Comparison of ENCODE assay signal across 10 cellular contexts in the genomic region with DNA sequence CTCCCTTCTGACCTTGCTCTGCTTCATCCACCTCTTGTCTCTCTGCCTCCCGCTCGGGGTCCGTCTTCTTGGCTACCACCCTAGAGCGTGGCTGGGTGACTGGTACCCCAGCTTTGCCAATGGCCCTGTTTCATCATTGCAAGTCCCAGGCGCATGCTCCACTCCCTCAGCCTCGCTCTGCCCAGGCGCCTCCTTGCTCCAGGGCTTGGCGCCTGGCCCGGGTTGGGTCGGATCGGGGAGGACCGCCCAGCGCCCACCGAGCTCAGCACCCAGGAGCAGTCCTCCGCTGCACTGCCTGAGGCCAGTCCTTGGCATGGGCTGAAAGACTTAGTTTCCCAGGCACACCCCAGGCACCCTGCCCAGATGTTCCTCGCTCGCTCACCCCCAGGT. TPM values are rescaled to one million over a fixed set of nuclear protein-coding genes. Genes with fewer than 3 reads are reported as not detected.
DNase-seq lines count a peak whose midpoint lies in the region; FAIRE-seq and TF ChIP-seq lines count a peak whose summit lies in the region.
"Had no signal": no experiment of that assay in that cellular context is flagged by ENCODE, and none has a peak within 500 bp of the region (broad histone marks: within the 10 kb centered on the region; RNA-seq: fewer than 3 reads in every experiment).

No MANE protein-coding gene starts in this region.

- H4K20me1 ChIP-seq in keratinocyte (ENCODE audit: control insufficient read depth, extremely low read depth, insufficient read depth, low read length): no peaks in the 10 kb centered on the region

- H3K27ac ChIP-seq in keratinocyte (ENCODE audit: control insufficient read depth, insufficient read depth, low read length) (no peak overlapping the region), subcutaneous abdominal adipose tissue (ENCODE audit: low read depth, low read length) (no peak overlapping the region)

- H3K9me1 ChIP-seq in keratinocyte (ENCODE audit: control insufficient read depth, extremely low read depth, insufficient read depth, low read length): no peaks in the 10 kb centered on the region

- H3K4me1 ChIP-seq in keratinocyte (ENCODE audit: control insufficient read depth, extremely low read depth, insufficient read depth, low read length) (peaks cover 2% of the 10 kb centered on the region), subcutaneous abdominal adipose tissue (ENCODE audit: control insufficient read depth in 5 of 5, insufficient read depth in 5 of 5, low read length in 5 of 5) (peaks cover 0 to 21% (median 14%) of the 10 kb centered on the region in 5 donors)

- peak overlapping the region; percentile 57 for H3K4me3 ChIP-seq in HFF-Myc (replicated peaks; ENCODE audit: low read depth, low read length)
- no peak overlapping the region for H3K4me3 ChIP-seq in bronchial epithelial cell (ENCODE audit: low read depth, low read length)
- H3K4me3 ChIP-seq in keratinocyte (ENCODE audit: control insufficient read depth in 2 of 3, extremely low read depth in 1 of 3, insufficient read depth in 2 of 3, low read depth in 1 of 3, low read length in 3 of 3): peak overlapping the region in 1 of 3 experiments; percentile 27
- H3K4me3 ChIP-seq in subcutaneous abdominal adipose tissue (ENCODE audit: low read depth in 1 of 5, low read length in 5 of 5): peak overlapping the region in 4 of 5 donors; percentile 28 to 56 (median 46)

- no peaks in the 10 kb centered on the region for H3K9me3 ChIP-seq in keratinocyte (ENCODE audit: control insufficient read depth, low read depth, low read length)
- peaks cover 0 to 4% (median 0%) of the 10 kb centered on the region in 5 donors for H3K9me3 ChIP-seq in subcutaneous abdominal adipose tissue (ENCODE audit: control insufficient read depth in 5 of 5, low read length in 5 of 5)

- no peaks in the 10 kb centered on the region for H3K79me2 ChIP-seq in keratinocyte (ENCODE audit: control insufficient read depth, insufficient read depth, low read length)

- dilution Hi-C loops in keratinocyte (cut with MboI; ENCODE audit: extremely low pct_ligation_motif_present, low sequenced_read_pairs): no loop called here

- TF ChIP-seq CTCF in HFF-Myc (IDR thresholded peaks at IDR 0.05; ENCODE audit: low read depth, low read length, missing control alignments) (no peak), bronchial epithelial cell (IDR thresholded peaks at IDR 0.05; ENCODE audit: insufficient read depth, low read length, severe bottlenecking) (no peak), keratinocyte (optimal IDR thresholded peaks at IDR 0.05 in 1 of 3, IDR thresholded peaks at IDR 0.05 in 1 of 3, conservative IDR thresholded peaks at IDR 0.05 in 1 of 3; ENCODE audit: extremely low read depth in 1 of 3, insufficient read depth in 2 of 3, low read length in 3 of 3) (no peak)

- peak overlapping the region; percentile 15 for H2AFZ ChIP-seq in keratinocyte (ENCODE audit: control insufficient read depth, low read length)

- H3K9ac ChIP-seq in keratinocyte (ENCODE audit: control insufficient read depth, extremely low read depth, insufficient read depth, low read length) (no peak overlapping the region), subcutaneous abdominal adipose tissue (ENCODE audit: low read length in 5 of 5) (peak overlapping the region in 1 of 5 donors; percentile 35)

- H3K4me2 ChIP-seq in keratinocyte (ENCODE audit: control insufficient read depth, extremely low read depth, insufficient read depth, low read depth, low read length): peak overlapping the region; percentile 41

- H3K36me3 ChIP-seq in bronchial epithelial cell (ENCODE audit: control insufficient read depth, insufficient read depth, low read length) (no peaks in the 10 kb centered on the region), keratinocyte (ENCODE audit: control insufficient read depth in 2 of 2, extremely low read depth in 1 of 2, insufficient read depth in 2 of 2, low read length in 2 of 2) (no peaks in the 10 kb centered on the region), subcutaneous abdominal adipose tissue (ENCODE audit: control insufficient read depth in 5 of 5, insufficient read depth in 5 of 5, low read length in 5 of 5) (no peaks in the 10 kb centered on the region)

- no peaks in the 10 kb centered on the region for H3K27me3 ChIP-seq in bronchial epithelial cell (ENCODE audit: control insufficient read depth, insufficient read depth, low read length)
- peaks cover 39% of the 10 kb centered on the region for H3K27me3 ChIP-seq in keratinocyte (ENCODE audit: control insufficient read depth, extremely low read depth, insufficient read depth, low read length)
- peaks cover 6 to 43% (median 27%) of the 10 kb centered on the region in 5 donors for H3K27me3 ChIP-seq in subcutaneous abdominal adipose tissue (ENCODE audit: control insufficient read depth in 5 of 5, insufficient read depth in 4 of 5, low read length in 5 of 5)

- DNase-seq in HFF-Myc (ENCODE audit: extremely low read depth, low read depth) (no peak), bronchial epithelial cell (ENCODE audit: low read depth) (peak; percentile 5), keratinocyte (ENCODE audit: low read depth, low spot score) (no peak), GM19240 (ENCODE audit: insufficient read length, low spot score) (no peak), OCI-M2 (lab: John Stamatoyannopoulos, UW; ENCODE audit: unreplicated experiment) (no peak), NOMO-1 treated with DMSO at 0.1 percent for 48 hours (lab: John Stamatoyannopoulos, UW; ENCODE audit: unreplicated experiment) (no peak)
- no peak for DNase-seq in activated CD8-positive, alpha-beta memory T cell treated with anti-CD3 and anti-CD28 coated beads, Interleukin-2, amount 50 U/mL, for 48 hours
- DNase-seq: activated T-cell treated with anti-CD3 and anti-CD28 coated beads, Interleukin-2, amount 50 U/mL, for 1 hour; NCI-H2081 treated with DMSO at 0.1 percent for 48 hours had no signal

- FAIRE-seq in bronchial epithelial cell (lab: Jason Lieb, UNC) (no peak), keratinocyte (lab: Jason Lieb, UNC) (no peak)

RNA-seq across cellular contexts. Expression of gene BGN, which starts 0.6 kb away (rescaled TPM):
- 0.26 TPM in 1 of 2 replicates, not detected in the other for total RNA-seq in bronchial epithelial cell
- polyA plus RNA-seq in keratinocyte: 0.03 to 0.12 TPM (median 0.07 TPM) in 3 replicates
- 3.4 TPM for polyA plus RNA-seq in keratinocyte (2011; ENCODE audit: low read depth)
- polyA plus RNA-seq in keratinocyte (2011; cell fraction: cytosol; rRNA removed): 0.07 and 0.12 TPM in 2 replicates
- 0.08 and 0.09 TPM in 2 replicates for polyA plus RNA-seq in keratinocyte (2011; cell fraction: nucleus; rRNA removed)
- 1.5 TPM in 1 of 2 replicates, not detected in the other for polyA plus RNA-seq in keratinocyte (2012; ENCODE audit: low replicate concordance)
- polyA minus RNA-seq in keratinocyte: 0.07 TPM in 1 of 3 replicates, not detected in the others
- not detected for polyA minus RNA-seq in keratinocyte (2011; cell fraction: cytosol; rRNA and poly(A)+ RNA removed)
- polyA minus RNA-seq in keratinocyte (2011; cell fraction: nucleus; rRNA and poly(A)+ RNA removed): not detected in 2 replicates

RNA-seq across cellular contexts. Expression of gene ATP2B3, which starts 22.1 kb away (rescaled TPM):
- total RNA-seq in bronchial epithelial cell: not detected in 2 replicates
- not detected in 3 replicates for polyA plus RNA-seq in keratinocyte
- not detected for polyA plus RNA-seq in keratinocyte (2011; ENCODE audit: low read depth)
- not detected in 2 replicates for polyA plus RNA-seq in keratinocyte (2011; cell fraction: cytosol; rRNA removed)
- polyA plus RNA-seq in keratinocyte (2011; cell fraction: nucleus; rRNA removed): not detected in 2 replicates
- not detected in 2 replicates for polyA plus RNA-seq in keratinocyte (2012; ENCODE audit: low replicate concordance)
- not detected in 3 replicates for polyA minus RNA-seq in keratinocyte
- polyA minus RNA-seq in keratinocyte (2011; cell fraction: cytosol; rRNA and poly(A)+ RNA removed): not detected
- not detected in 2 replicates for polyA minus RNA-seq in keratinocyte (2011; cell fraction: nucleus; rRNA and poly(A)+ RNA removed)

RNA-seq across cellular contexts. Expression of gene HAUS7, which starts 25.0 kb away (rescaled TPM):
- 7.4 and 10.9 TPM in 2 replicates for total RNA-seq in bronchial epithelial cell
- 9.2 to 23.1 TPM (median 13.8 TPM) in 3 replicates for polyA plus RNA-seq in keratinocyte
- polyA plus RNA-seq in keratinocyte (2011; ENCODE audit: low read depth): 11.4 TPM
- 6.6 and 9.5 TPM in 2 replicates for polyA plus RNA-seq in keratinocyte (2011; cell fraction: cytosol; rRNA removed)
- 16.3 and 17.5 TPM in 2 replicates for polyA plus RNA-seq in keratinocyte (2011; cell fraction: nucleus; rRNA removed)
- 4.8 and 24.0 TPM in 2 replicates for polyA plus RNA-seq in keratinocyte (2012; ENCODE audit: low replicate concordance)
- 8.5 to 18.4 TPM (median 13.5 TPM) in 3 replicates for polyA minus RNA-seq in keratinocyte
- 9.6 TPM for polyA minus RNA-seq in keratinocyte (2011; cell fraction: cytosol; rRNA and poly(A)+ RNA removed)
- polyA minus RNA-seq in keratinocyte (2011; cell fraction: nucleus; rRNA and poly(A)+ RNA removed): 2.2 and 5.1 TPM in 2 replicates

RNA-seq across cellular contexts. Expression of gene TREX2, which starts 49.5 kb away (rescaled TPM):
- total RNA-seq in bronchial epithelial cell: 2.3 and 5.5 TPM in 2 replicates
- polyA plus RNA-seq in keratinocyte: 0.28 to 0.49 TPM (median 0.31 TPM) in 3 replicates
- 0.71 TPM for polyA plus RNA-seq in keratinocyte (2011; ENCODE audit: low read depth)
- 0.17 and 0.21 TPM in 2 replicates for polyA plus RNA-seq in keratinocyte (2011; cell fraction: cytosol; rRNA removed)
- 0.90 and 1.1 TPM in 2 replicates for polyA plus RNA-seq in keratinocyte (2011; cell fraction: nucleus; rRNA removed)
- 0.50 and 10.2 TPM in 2 replicates for polyA plus RNA-seq in keratinocyte (2012; ENCODE audit: low replicate concordance)
- 0.22 to 0.75 TPM in 2 of 3 replicates, not detected in the other for polyA minus RNA-seq in keratinocyte
- polyA minus RNA-seq in keratinocyte (2011; cell fraction: cytosol; rRNA and poly(A)+ RNA removed): 2.3 TPM
- polyA minus RNA-seq in keratinocyte (2011; cell fraction: nucleus; rRNA and poly(A)+ RNA removed): 1.9 and 2.5 TPM in 2 replicates
